Comparison of ENCODE assay signal across 4 cellular contexts in the genomic region with DNA sequence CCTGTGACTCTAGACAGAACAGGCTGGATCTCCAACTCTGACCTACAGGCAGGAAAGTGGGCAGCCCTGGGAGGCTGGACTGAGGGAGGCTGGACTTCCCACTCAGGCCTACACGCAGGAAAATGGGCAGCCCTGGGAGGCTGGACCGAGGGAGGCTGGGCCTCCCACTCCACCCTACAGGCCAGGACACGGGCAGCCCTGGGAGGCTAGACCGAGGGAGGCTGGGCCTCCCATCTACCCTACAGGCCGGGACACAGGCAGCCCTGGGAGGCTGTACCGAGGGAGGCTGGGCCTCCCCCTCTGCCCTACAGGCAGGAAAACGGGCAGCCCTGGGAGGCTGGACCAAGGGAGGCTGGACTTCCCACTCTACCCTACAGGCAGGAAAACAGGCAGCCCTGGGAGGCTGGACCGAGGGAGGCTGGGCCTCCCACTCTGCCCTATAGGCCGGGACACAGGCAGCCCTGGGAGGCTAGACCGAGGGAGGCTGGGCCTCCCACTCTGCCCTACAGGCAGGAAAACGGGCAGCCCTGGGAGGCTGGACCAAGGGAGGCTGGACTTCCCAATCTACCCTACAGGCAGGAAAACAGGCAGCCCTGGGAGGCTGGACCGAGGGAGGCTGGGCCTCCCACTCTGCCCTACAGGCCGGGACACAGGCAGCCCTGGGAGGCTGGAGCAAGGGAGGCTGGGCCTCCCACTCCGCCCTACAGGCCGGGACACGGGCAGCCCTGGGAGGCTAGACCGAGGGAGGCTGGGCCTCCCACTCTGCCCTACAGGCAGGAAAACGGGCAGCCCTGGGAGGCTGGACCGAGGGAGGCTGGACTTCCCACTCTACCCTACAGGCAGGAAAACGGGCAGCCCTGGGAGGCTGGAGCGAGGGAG. TPM values are rescaled to one million over a fixed set of nuclear protein-coding genes. Genes with fewer than 3 reads are reported as not detected.
"Had no signal": no experiment of that assay in that cellular context is flagged by ENCODE, and none has a peak within 500 bp of the region (broad histone marks: within the 10 kb centered on the region; RNA-seq: fewer than 3 reads in every experiment).

No MANE protein-coding gene starts in this region.

RNA-seq across cellular contexts. Expression of a gene that starts 1.8 kb away (rescaled TPM):
- total RNA-seq: occipital lobe, right atrium auricular region, vagina had no signal

RNA-seq across cellular contexts. Expression of a gene that starts 32.0 kb away (rescaled TPM):
- polyA plus RNA-seq: naive thymus-derived CD4-positive, alpha-beta T cell had no signal
